22 cellular contexts compared by ENCODE assay signal in genomic region chr3:9866639-9867038, GRCh38. TPM values are rescaled to one million over a fixed set of nuclear protein-coding genes. Genes with fewer than 3 reads are reported as not detected.
A peak's percentile ranks its signal among the peaks of the same experiment; 100 is the strongest.
DNase-seq lines count a peak whose midpoint lies in the region; ATAC-seq, FAIRE-seq and TF ChIP-seq lines count a peak whose summit lies in the region.
"Had no signal": no experiment of that assay in that cellular context is flagged by ENCODE, and none has a peak within 500 bp of the region (broad histone marks: within the 10 kb centered on the region; RNA-seq: fewer than 3 reads in every experiment).

No MANE protein-coding gene starts in this region.

- peaks cover 14% of the 10 kb centered on the region for H3K4me1 ChIP-seq in astrocyte (ENCODE audit: insufficient read depth, low read length)
- peaks cover 22% of the 10 kb centered on the region for H3K4me1 ChIP-seq in rectal smooth muscle tissue (ENCODE audit: control insufficient read depth, insufficient read depth, low read length)
- H3K4me1 ChIP-seq in uterus, result peaks cover 7 to 23% of the 10 kb centered on the region in 2 donors

- ATAC-seq in GM18498 (IDR thresholded peaks at IDR 0.05; ENCODE audit: unreplicated experiment), result no peak
- ATAC-seq: activated CD8-positive, alpha-beta T cell treated with anti-CD3 and anti-CD28 coated beads, Interleukin-2, amount 10 ng/mL, durations not matched to agents 7 days and 5 days; activated T-cell treated with anti-CD3 and anti-CD28 coated beads, Interleukin-2, amount 50 U/mL, for 4 hours; esophagus mucosa; naive thymus-derived CD8-positive, alpha-beta T cell had no signal

- H3K4me3 Mint-ChIP-seq in astrocyte (ENCODE audit: unreplicated experiment), result no peak overlapping the region
- H3K4me3 Mint-ChIP-seq in activated naive CD4-positive, alpha-beta T cell treated with anti-CD3 and anti-CD28 coated beads for 36 hours, result no peak overlapping the region
- H3K4me3 Mint-ChIP-seq: activated CD8-positive, alpha-beta T cell treated with anti-CD3 and anti-CD28 coated beads, Interleukin-2, amount 10 ng/mL, durations not matched to agents 7 days and 5 days; activated naive CD8-positive, alpha-beta T cell; activated T-cell treated with anti-CD3 and anti-CD28 coated beads, Interleukin-2, amount 50 U/mL, for 4 hours; naive thymus-derived CD8-positive, alpha-beta T cell had no signal

- no peaks in the 10 kb centered on the region for H3K79me2 ChIP-seq in astrocyte (ENCODE audit: insufficient read depth, low read length)

- no peak overlapping the region for H3K27ac ChIP-seq in astrocyte (ENCODE audit: low read depth, low read length)
- H3K27ac ChIP-seq in rectal smooth muscle tissue (ENCODE audit: low read depth, low read length), result peak overlapping the region; percentile 89
- peak overlapping the region; percentile 88 to 94 for H3K27ac ChIP-seq in uterus

- H3K27me3 ChIP-seq in astrocyte (ENCODE audit: insufficient read depth, low read length) (no peaks in the 10 kb centered on the region), rectal smooth muscle tissue (ENCODE audit: control insufficient read depth, insufficient read depth, low read length) (no peaks in the 10 kb centered on the region), uterus (no peaks in the 10 kb centered on the region)

- FAIRE-seq in astrocyte (lab: Jason Lieb, UNC), result no peak
- FAIRE-seq: bronchial epithelial cell had no signal

- no peak overlapping the region for H3K4me2 ChIP-seq in astrocyte (ENCODE audit: low read length)
- H3K4me2 ChIP-seq: SK-N-SH, smooth muscle cell had no signal

- H3K9ac ChIP-seq in astrocyte (ENCODE audit: low read length) (no peak overlapping the region), rectal smooth muscle tissue (ENCODE audit: low read length) (no peak overlapping the region)
- H3K9ac ChIP-seq: SK-N-SH had no signal

- DNase-seq in astrocyte (ENCODE audit: low read depth), result peak; percentile 27
- peak; percentile 59 for DNase-seq in fibroblast of the aortic adventitia (ENCODE audit: low read depth)
- DNase-seq in uterus, result peak; percentile 82 to 92
- no peak for DNase-seq in D341Med (ENCODE audit: low spot score)
- no peak for DNase-seq in activated naive CD4-positive, alpha-beta T cell treated with anti-CD3 and anti-CD28 coated beads for 36 hours
- DNase-seq: activated CD8-positive, alpha-beta T cell treated with anti-CD3 and anti-CD28 coated beads, Interleukin-2, amount 10 ng/mL, durations not matched to agents 7 days and 5 days; activated T-cell treated with anti-CD3 and anti-CD28 coated beads, Interleukin-2, amount 50 U/mL, for 4 hours; DMS79 treated with DMSO at 0.1 percent for 48 hours; naive thymus-derived CD8-positive, alpha-beta T cell; NCI-H2029; NCI-H446 treated with DMSO at 0.1 percent for 48 hours; SK-N-SH; stimulated activated CD4-positive, alpha-beta T cell treated with anti-CD3 and anti-CD28 coated beads, Interleukin-4, amount 100 ng/mL, for 24 hours had no signal

- CTCF ChIA-PET in activated naive CD4-positive, alpha-beta T cell treated with anti-CD3 and anti-CD28 coated beads for 36 hours (lab: Charles Lee), result interaction anchor here (2.1 kb wide), 1 partner anchor 24 kb away, joined by 4 read pairs; the partner anchor contains the start of gene JAGN1

- intact Hi-C loops in uterus (cut with DNase I; ENCODE audit: low total_unique reads), result loop anchor here (10.0 kb wide), 1 partner anchor 48 kb away; the partner anchor contains the start of gene IL17RC
- intact Hi-C loops in activated naive CD4-positive, alpha-beta T cell treated with anti-CD3 and anti-CD28 coated beads for 36 hours (cut with micrococcal nuclease), result no loop called here

- no peak for TF ChIP-seq CTCF in astrocyte (IDR thresholded peaks at IDR 0.05; ENCODE audit: insufficient read depth, low read depth, low read length)
- no peak for TF ChIP-seq CTCF in fibroblast of the aortic adventitia (IDR thresholded peaks at IDR 0.05; ENCODE audit: insufficient read depth, low read length)
- no peak for TF ChIP-seq CTCF in uterus (IDR thresholded peaks at IDR 0.05)

- no peaks in the 10 kb centered on the region for H4K20me1 ChIP-seq in astrocyte (ENCODE audit: insufficient read depth, low read length)

- no peak overlapping the region for H3K4me3 ChIP-seq in astrocyte (ENCODE audit: insufficient read depth, low read depth, low read length)
- no peak overlapping the region for H3K4me3 ChIP-seq in fibroblast of the aortic adventitia (ENCODE audit: low read depth, low read length)
- no peak overlapping the region for H3K4me3 ChIP-seq in rectal smooth muscle tissue (ENCODE audit: low read length)
- H3K4me3 ChIP-seq in uterus, result no peak overlapping the region
- H3K4me3 ChIP-seq: smooth muscle cell had no signal

- no peak overlapping the region for H2AFZ ChIP-seq in astrocyte (ENCODE audit: low read depth, low read length)

- peaks cover 7% of the 10 kb centered on the region for H3K27me3 Mint-ChIP-seq in astrocyte (ENCODE audit: low read depth, unreplicated experiment)
- H3K27me3 Mint-ChIP-seq in activated naive CD4-positive, alpha-beta T cell treated with anti-CD3 and anti-CD28 coated beads for 36 hours (ENCODE audit: low read depth), result peaks cover 9% of the 10 kb centered on the region

- no peak overlapping the region for H3K27ac Mint-ChIP-seq in astrocyte (ENCODE audit: unreplicated experiment)
- H3K27ac Mint-ChIP-seq in activated naive CD4-positive, alpha-beta T cell treated with anti-CD3 and anti-CD28 coated beads for 36 hours, result no peak overlapping the region
- H3K27ac Mint-ChIP-seq: activated CD8-positive, alpha-beta T cell treated with anti-CD3 and anti-CD28 coated beads, Interleukin-2, amount 10 ng/mL, durations not matched to agents 7 days and 5 days; activated naive CD8-positive, alpha-beta T cell; progenitor cell of endocrine pancreas had no signal

- H3K36me3 Mint-ChIP-seq in astrocyte (ENCODE audit: low read depth, unreplicated experiment), result no peaks in the 10 kb centered on the region
- no peaks in the 10 kb centered on the region for H3K36me3 Mint-ChIP-seq in activated naive CD4-positive, alpha-beta T cell treated with anti-CD3 and anti-CD28 coated beads for 36 hours (ENCODE audit: low read depth)
- H3K36me3 Mint-ChIP-seq: activated naive CD8-positive, alpha-beta T cell; naive thymus-derived CD8-positive, alpha-beta T cell had no signal

- no peaks in the 10 kb centered on the region for H3K9me3 Mint-ChIP-seq in astrocyte (ENCODE audit: unreplicated experiment)
- H3K9me3 Mint-ChIP-seq in activated naive CD4-positive, alpha-beta T cell treated with anti-CD3 and anti-CD28 coated beads for 36 hours, result no peaks in the 10 kb centered on the region
- H3K9me3 Mint-ChIP-seq: activated T-cell treated with anti-CD3 and anti-CD28 coated beads, Interleukin-2, amount 50 U/mL, for 4 hours; naive thymus-derived CD8-positive, alpha-beta T cell had no signal

- H3K9me3 ChIP-seq in astrocyte (ENCODE audit: insufficient read depth, low read depth, low read length), result no peaks in the 10 kb centered on the region
- H3K9me3 ChIP-seq in uterus, result no peaks in the 10 kb centered on the region
- H3K9me3 ChIP-seq: SK-N-SH had no signal

- TF ChIP-seq POLR2A in uterus (IDR thresholded peaks at IDR 0.05), result no peak

- peaks cover 7% of the 10 kb centered on the region for H3K4me1 Mint-ChIP-seq in astrocyte (ENCODE audit: low read depth, unreplicated experiment)
- H3K4me1 Mint-ChIP-seq in activated naive CD4-positive, alpha-beta T cell treated with anti-CD3 and anti-CD28 coated beads for 36 hours (ENCODE audit: low read depth), result peaks cover 2% of the 10 kb centered on the region

- H3K36me3 ChIP-seq in astrocyte (ENCODE audit: insufficient read depth, low read length), result no peaks in the 10 kb centered on the region
- no peaks in the 10 kb centered on the region for H3K36me3 ChIP-seq in rectal smooth muscle tissue (ENCODE audit: control insufficient read depth, insufficient read depth, low read length)
- H3K36me3 ChIP-seq in uterus, result no peaks in the 10 kb centered on the region

RNA-seq across cellular contexts. Expression of gene CIDEC, which starts 13.4 kb away (rescaled TPM):
- total RNA-seq in astrocyte (not detected in 2 replicates), fibroblast of the aortic adventitia (ENCODE audit: low replicate concordance) (not detected in 2 replicates), uterus (1 to 10 TPM in 1 of 4 donors, under 1 TPM in 1, not detected in 2; 0.26 to 1.1 TPM)
- not detected for total RNA-seq in activated naive CD4-positive, alpha-beta T cell treated with anti-CD3 and anti-CD28 coated beads for 36 hours
- total RNA-seq: activated CD8-positive, alpha-beta T cell treated with anti-CD3 and anti-CD28 coated beads, Interleukin-2, amount 10 ng/mL, durations not matched to agents 7 days and 5 days; activated T-cell treated with anti-CD3 and anti-CD28 coated beads, Interleukin-2, amount 50 U/mL, for 4 hours; bronchial epithelial cell; esophagus mucosa; lung microvascular endothelial cell; progenitor cell of endocrine pancreas; RPMI7951; smooth muscle cell had no signal

RNA-seq across cellular contexts. Expression of gene RPUSD3, which starts 22.8 kb away (rescaled TPM):
- 35.4 and 36.2 TPM in 2 replicates for total RNA-seq in astrocyte
- 21.3 and 25.8 TPM in 2 replicates for total RNA-seq in fibroblast of the aortic adventitia (ENCODE audit: low replicate concordance)
- 10 to 100 TPM in 3 of 4 donors, 1 to 10 TPM in 1; 9.7 to 35.8 (median 26.9) TPM for total RNA-seq in uterus
- total RNA-seq in activated naive CD4-positive, alpha-beta T cell treated with anti-CD3 and anti-CD28 coated beads for 36 hours, result 10 to 100 TPM; 82.0 to 83.7 TPM

RNA-seq across cellular contexts. Expression of gene JAGN1, which starts 23.8 kb away (rescaled TPM):
- total RNA-seq in astrocyte, result 31.7 and 33.6 TPM in 2 replicates
- 9.8 and 25.8 TPM in 2 replicates for total RNA-seq in fibroblast of the aortic adventitia (ENCODE audit: low replicate concordance)
- 10 to 100 TPM; 22.0 to 80.6 (median 35.8) TPM for total RNA-seq in uterus
- total RNA-seq in activated naive CD4-positive, alpha-beta T cell treated with anti-CD3 and anti-CD28 coated beads for 36 hours, result 10 to 100 TPM; 11.7 to 13.6 TPM

RNA-seq across cellular contexts. Expression of gene IL17RE, which starts 36.0 kb away (rescaled TPM):
- total RNA-seq in astrocyte (3.7 and 4.6 TPM in 2 replicates), fibroblast of the aortic adventitia (ENCODE audit: low replicate concordance) (1.5 and 3.1 TPM in 2 replicates), uterus (10 to 100 TPM in 1 of 4 donors, 1 to 10 TPM in 2, under 1 TPM in 1; 0.26 to 10.7 (median 5.0) TPM)
- under 1 TPM; 0.24 to 0.25 TPM for total RNA-seq in activated naive CD4-positive, alpha-beta T cell treated with anti-CD3 and anti-CD28 coated beads for 36 hours
- total RNA-seq: RPMI7951 had no signal

RNA-seq across cellular contexts. Expression of gene IL17RC, which starts 50.3 kb away (rescaled TPM):
- 20.1 and 23.9 TPM in 2 replicates for total RNA-seq in astrocyte
- 47.9 and 52.2 TPM in 2 replicates for total RNA-seq in fibroblast of the aortic adventitia (ENCODE audit: low replicate concordance)
- 10 to 100 TPM in 3 of 4 donors, 1 to 10 TPM in 1; 9.7 to 63.7 (median 33.9) TPM for total RNA-seq in uterus
- total RNA-seq in activated naive CD4-positive, alpha-beta T cell treated with anti-CD3 and anti-CD28 coated beads for 36 hours, result under 1 TPM; 0.21 to 0.44 TPM

Comparison
In these comparisons a context has a peak if more than half of its experiments do, and no peak if none do; other contexts are left out.
1. DNase-seq: peak in astrocyte (single experiment), fibroblast of the aortic adventitia (single experiment) and uterus (2 of 2); none in D341Med (single experiment) and activated naive CD4-positive, alpha-beta T cell treated with anti-CD3 and anti-CD28 coated beads for 36 hours (single experiment).